ENCODE assay signal across 1 cellular context in the genomic region with DNA sequence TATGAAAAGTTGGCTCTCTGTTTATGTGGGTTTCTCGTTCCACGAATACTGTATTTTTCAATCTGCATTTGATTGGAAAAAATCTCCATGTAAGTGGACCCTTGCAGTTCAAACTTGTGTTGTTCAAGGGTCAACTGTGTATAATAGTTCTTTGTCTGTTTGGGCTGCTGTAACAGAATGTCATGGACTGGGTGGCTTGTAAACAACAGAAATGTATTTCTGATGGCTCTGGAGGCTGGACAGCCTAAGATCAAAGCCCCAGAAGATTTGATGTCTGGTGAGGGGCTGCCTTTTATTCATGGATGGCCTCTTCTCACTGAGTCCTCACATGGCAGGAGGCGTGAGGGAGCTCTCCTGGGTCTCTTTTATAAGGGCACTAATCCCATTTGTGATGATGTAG.
TF ChIP-seq lines count a peak whose summit lies in the region.

No MANE protein-coding gene starts in this region.

TF ChIP-seq in HepG2, 621 proteins besides CTCF, POLR2A, EP300 and RAD21 (continued from another document and continues in another):
- TF ChIP-seq, protein P1, sequence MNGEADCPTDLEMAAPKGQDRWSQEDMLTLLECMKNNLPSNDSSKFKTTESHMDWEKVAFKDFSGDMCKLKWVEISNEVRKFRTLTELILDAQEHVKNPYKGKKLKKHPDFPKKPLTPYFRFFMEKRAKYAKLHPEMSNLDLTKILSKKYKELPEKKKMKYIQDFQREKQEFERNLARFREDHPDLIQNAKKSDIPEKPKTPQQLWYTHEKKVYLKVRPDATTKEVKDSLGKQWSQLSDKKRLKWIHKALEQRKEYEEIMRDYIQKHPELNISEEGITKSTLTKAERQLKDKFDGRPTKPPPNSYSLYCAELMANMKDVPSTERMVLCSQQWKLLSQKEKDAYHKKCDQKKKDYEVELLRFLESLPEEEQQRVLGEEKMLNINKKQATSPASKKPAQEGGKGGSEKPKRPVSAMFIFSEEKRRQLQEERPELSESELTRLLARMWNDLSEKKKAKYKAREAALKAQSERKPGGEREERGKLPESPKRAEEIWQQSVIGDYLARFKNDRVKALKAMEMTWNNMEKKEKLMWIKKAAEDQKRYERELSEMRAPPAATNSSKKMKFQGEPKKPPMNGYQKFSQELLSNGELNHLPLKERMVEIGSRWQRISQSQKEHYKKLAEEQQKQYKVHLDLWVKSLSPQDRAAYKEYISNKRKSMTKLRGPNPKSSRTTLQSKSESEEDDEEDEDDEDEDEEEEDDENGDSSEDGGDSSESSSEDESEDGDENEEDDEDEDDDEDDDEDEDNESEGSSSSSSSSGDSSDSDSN (CRISPR knock-in tag; IDR thresholded peaks at IDR 0.05), result no peak
- TF ChIP-seq ARNTL (CRISPR knock-in tag; IDR thresholded peaks at IDR 0.05), result peak; percentile 93
- TF ChIP-seq ZNF569 (CRISPR knock-in tag; IDR thresholded peaks at IDR 0.05; ENCODE audit: borderline replicate concordance), result no peak
- TF ChIP-seq NFE2L2 (IDR thresholded peaks at IDR 0.05; ENCODE audit: low read length), result no peak
- no peak for TF ChIP-seq MYC (CRISPR knock-in tag; IDR thresholded peaks at IDR 0.05; ENCODE audit: borderline replicate concordance)
- TF ChIP-seq, protein P2, sequence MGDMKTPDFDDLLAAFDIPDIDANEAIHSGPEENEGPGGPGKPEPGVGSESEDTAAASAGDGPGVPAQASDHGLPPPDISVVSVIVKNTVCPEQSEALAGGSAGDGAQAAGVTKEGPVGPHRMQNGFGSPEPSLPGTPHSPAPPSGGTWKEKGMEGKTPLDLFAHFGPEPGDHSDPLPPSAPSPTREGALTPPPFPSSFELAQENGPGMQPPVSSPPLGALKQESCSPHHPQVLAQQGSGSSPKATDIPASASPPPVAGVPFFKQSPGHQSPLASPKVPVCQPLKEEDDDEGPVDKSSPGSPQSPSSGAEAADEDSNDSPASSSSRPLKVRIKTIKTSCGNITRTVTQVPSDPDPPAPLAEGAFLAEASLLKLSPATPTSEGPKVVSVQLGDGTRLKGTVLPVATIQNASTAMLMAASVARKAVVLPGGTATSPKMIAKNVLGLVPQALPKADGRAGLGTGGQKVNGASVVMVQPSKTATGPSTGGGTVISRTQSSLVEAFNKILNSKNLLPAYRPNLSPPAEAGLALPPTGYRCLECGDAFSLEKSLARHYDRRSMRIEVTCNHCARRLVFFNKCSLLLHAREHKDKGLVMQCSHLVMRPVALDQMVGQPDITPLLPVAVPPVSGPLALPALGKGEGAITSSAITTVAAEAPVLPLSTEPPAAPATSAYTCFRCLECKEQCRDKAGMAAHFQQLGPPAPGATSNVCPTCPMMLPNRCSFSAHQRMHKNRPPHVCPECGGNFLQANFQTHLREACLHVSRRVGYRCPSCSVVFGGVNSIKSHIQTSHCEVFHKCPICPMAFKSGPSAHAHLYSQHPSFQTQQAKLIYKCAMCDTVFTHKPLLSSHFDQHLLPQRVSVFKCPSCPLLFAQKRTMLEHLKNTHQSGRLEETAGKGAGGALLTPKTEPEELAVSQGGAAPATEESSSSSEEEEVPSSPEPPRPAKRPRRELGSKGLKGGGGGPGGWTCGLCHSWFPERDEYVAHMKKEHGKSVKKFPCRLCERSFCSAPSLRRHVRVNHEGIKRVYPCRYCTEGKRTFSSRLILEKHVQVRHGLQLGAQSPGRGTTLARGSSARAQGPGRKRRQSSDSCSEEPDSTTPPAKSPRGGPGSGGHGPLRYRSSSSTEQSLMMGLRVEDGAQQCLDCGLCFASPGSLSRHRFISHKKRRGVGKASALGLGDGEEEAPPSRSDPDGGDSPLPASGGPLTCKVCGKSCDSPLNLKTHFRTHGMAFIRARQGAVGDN (CRISPR knock-in tag; IDR thresholded peaks at IDR 0.05), result no peak
- no peak for TF ChIP-seq KLF12 (CRISPR knock-in tag; IDR thresholded peaks at IDR 0.05; ENCODE audit: borderline replicate concordance)
- no peak for TF ChIP-seq ZNF235 (CRISPR knock-in tag; IDR thresholded peaks at IDR 0.05; ENCODE audit: borderline replicate concordance)
- no peak for TF ChIP-seq ZNF382 (CRISPR knock-in tag; IDR thresholded peaks at IDR 0.05; ENCODE audit: borderline replicate concordance)
- TF ChIP-seq, protein P3, sequence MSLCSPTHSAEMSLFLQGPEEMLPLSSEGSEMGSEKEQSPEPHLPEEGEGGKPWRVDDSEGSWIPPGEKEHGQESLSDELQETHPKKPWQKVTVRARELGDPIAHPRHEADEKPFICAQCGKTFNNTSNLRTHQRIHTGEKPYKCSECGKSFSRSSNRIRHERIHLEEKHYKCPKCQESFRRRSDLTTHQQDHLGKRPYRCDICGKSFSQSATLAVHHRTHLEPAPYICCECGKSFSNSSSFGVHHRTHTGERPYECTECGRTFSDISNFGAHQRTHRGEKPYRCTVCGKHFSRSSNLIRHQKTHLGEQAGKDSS (CRISPR knock-in tag; IDR thresholded peaks at IDR 0.05; ENCODE audit: borderline replicate concordance, low read depth), result no peak
- TF ChIP-seq, protein P4, sequence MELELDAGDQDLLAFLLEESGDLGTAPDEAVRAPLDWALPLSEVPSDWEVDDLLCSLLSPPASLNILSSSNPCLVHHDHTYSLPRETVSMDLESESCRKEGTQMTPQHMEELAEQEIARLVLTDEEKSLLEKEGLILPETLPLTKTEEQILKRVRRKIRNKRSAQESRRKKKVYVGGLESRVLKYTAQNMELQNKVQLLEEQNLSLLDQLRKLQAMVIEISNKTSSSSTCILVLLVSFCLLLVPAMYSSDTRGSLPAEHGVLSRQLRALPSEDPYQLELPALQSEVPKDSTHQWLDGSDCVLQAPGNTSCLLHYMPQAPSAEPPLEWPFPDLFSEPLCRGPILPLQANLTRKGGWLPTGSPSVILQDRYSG (CRISPR knock-in tag; IDR thresholded peaks at IDR 0.05), result no peak
- TF ChIP-seq ZNF891 (CRISPR knock-in tag; IDR thresholded peaks at IDR 0.05), result no peak
- TF ChIP-seq TCF7L2 (IDR thresholded peaks at IDR 0.05; ENCODE audit: low read depth, low read length), result no peak; the same call in 1 of the 2 replicates
- TF ChIP-seq, protein P5, sequence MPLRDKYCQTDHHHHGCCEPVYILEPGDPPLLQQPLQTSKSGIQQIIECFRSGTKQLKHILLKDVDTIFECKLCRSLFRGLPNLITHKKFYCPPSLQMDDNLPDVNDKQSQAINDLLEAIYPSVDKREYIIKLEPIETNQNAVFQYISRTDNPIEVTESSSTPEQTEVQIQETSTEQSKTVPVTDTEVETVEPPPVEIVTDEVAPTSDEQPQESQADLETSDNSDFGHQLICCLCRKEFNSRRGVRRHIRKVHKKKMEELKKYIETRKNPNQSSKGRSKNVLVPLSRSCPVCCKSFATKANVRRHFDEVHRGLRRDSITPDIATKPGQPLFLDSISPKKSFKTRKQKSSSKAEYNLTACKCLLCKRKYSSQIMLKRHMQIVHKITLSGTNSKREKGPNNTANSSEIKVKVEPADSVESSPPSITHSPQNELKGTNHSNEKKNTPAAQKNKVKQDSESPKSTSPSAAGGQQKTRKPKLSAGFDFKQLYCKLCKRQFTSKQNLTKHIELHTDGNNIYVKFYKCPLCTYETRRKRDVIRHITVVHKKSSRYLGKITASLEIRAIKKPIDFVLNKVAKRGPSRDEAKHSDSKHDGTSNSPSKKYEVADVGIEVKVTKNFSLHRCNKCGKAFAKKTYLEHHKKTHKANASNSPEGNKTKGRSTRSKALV (CRISPR knock-in tag; IDR thresholded peaks at IDR 0.05), result no peak
- peak; percentile 36; the same call in 1 of the 2 replicates for TF ChIP-seq KAT8 (CRISPR knock-in tag; IDR thresholded peaks at IDR 0.05)
- TF ChIP-seq, protein P6, sequence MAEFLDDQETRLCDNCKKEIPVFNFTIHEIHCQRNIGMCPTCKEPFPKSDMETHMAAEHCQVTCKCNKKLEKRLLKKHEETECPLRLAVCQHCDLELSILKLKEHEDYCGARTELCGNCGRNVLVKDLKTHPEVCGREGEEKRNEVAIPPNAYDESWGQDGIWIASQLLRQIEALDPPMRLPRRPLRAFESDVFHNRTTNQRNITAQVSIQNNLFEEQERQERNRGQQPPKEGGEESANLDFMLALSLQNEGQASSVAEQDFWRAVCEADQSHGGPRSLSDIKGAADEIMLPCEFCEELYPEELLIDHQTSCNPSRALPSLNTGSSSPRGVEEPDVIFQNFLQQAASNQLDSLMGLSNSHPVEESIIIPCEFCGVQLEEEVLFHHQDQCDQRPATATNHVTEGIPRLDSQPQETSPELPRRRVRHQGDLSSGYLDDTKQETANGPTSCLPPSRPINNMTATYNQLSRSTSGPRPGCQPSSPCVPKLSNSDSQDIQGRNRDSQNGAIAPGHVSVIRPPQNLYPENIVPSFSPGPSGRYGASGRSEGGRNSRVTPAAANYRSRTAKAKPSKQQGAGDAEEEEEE (CRISPR knock-in tag; IDR thresholded peaks at IDR 0.05; ENCODE audit: borderline replicate concordance), result no peak
- no peak for TF ChIP-seq RAD51 (IDR thresholded peaks at IDR 0.05; ENCODE audit: borderline replicate concordance)
- no peak for TF ChIP-seq KAT7 (CRISPR knock-in tag; IDR thresholded peaks at IDR 0.05; ENCODE audit: borderline replicate concordance)
- no peak for TF ChIP-seq ZNF17 (CRISPR knock-in tag; IDR thresholded peaks at IDR 0.05)
- TF ChIP-seq, protein P7, sequence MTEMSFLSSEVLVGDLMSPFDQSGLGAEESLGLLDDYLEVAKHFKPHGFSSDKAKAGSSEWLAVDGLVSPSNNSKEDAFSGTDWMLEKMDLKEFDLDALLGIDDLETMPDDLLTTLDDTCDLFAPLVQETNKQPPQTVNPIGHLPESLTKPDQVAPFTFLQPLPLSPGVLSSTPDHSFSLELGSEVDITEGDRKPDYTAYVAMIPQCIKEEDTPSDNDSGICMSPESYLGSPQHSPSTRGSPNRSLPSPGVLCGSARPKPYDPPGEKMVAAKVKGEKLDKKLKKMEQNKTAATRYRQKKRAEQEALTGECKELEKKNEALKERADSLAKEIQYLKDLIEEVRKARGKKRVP (CRISPR knock-in tag; IDR thresholded peaks at IDR 0.05), result peak in 1 of 2 experiments; percentile 69; a peak in 2 of 4 replicates
- TF ChIP-seq, protein P8, sequence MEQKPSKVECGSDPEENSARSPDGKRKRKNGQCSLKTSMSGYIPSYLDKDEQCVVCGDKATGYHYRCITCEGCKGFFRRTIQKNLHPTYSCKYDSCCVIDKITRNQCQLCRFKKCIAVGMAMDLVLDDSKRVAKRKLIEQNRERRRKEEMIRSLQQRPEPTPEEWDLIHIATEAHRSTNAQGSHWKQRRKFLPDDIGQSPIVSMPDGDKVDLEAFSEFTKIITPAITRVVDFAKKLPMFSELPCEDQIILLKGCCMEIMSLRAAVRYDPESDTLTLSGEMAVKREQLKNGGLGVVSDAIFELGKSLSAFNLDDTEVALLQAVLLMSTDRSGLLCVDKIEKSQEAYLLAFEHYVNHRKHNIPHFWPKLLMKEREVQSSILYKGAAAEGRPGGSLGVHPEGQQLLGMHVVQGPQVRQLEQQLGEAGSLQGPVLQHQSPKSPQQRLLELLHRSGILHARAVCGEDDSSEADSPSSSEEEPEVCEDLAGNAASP (CRISPR knock-in tag; IDR thresholded peaks at IDR 0.05; ENCODE audit: borderline replicate concordance), result peak; percentile 37; the same call in 1 of the 2 replicates
- peak; percentile 56 for TF ChIP-seq SOX13 (IDR thresholded peaks at IDR 0.05)
- TF ChIP-seq SOX13 (CRISPR knock-in tag; conservative IDR thresholded peaks at IDR 0.05 in 1 of 2, IDR thresholded peaks at IDR 0.05 in 1 of 2), result peak in 1 of 2 experiments; percentile 86; a peak in 2 of 4 replicates
- TF ChIP-seq GFI1 (CRISPR knock-in tag; IDR thresholded peaks at IDR 0.05; ENCODE audit: borderline replicate concordance), result no peak
- TF ChIP-seq, protein P9, sequence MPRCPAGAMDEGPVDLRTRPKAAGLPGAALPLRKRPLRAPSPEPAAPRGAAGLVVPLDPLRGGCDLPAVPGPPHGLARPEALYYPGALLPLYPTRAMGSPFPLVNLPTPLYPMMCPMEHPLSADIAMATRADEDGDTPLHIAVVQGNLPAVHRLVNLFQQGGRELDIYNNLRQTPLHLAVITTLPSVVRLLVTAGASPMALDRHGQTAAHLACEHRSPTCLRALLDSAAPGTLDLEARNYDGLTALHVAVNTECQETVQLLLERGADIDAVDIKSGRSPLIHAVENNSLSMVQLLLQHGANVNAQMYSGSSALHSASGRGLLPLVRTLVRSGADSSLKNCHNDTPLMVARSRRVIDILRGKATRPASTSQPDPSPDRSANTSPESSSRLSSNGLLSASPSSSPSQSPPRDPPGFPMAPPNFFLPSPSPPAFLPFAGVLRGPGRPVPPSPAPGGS (CRISPR knock-in tag; IDR thresholded peaks at IDR 0.05), result no peak
- TF ChIP-seq MIXL1 (CRISPR knock-in tag; IDR thresholded peaks at IDR 0.05), result no peak
- TF ChIP-seq, protein P10, sequence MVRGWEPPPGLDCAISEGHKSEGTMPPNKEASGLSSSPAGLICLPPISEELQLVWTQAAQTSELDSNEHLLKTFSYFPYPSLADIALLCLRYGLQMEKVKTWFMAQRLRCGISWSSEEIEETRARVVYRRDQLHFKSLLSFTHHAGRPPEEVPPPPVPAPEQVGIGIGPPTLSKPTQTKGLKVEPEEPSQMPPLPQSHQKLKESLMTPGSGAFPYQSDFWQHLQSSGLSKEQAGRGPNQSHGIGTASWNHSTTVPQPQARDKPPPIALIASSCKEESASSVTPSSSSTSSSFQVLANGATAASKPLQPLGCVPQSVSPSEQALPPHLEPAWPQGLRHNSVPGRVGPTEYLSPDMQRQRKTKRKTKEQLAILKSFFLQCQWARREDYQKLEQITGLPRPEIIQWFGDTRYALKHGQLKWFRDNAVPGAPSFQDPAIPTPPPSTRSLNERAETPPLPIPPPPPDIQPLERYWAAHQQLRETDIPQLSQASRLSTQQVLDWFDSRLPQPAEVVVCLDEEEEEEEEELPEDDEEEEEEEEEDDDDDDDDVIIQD (CRISPR knock-in tag; IDR thresholded peaks at IDR 0.05; ENCODE audit: low read depth), result 0 out of 2 replicates have a peak, but pooled peaks have one; percentile 40
- TF ChIP-seq ZNF879 (CRISPR knock-in tag; IDR thresholded peaks at IDR 0.05), result no peak
- TF ChIP-seq MLLT10 (CRISPR knock-in tag; IDR thresholded peaks at IDR 0.05), result no peak
- no peak for TF ChIP-seq MBNL3 (CRISPR knock-in tag; conservative IDR thresholded peaks at IDR 0.05)
- TF ChIP-seq MIER2 (CRISPR knock-in tag; IDR thresholded peaks at IDR 0.05), result no peak
- no peak for TF ChIP-seq NR2F1 (CRISPR knock-in tag; IDR thresholded peaks at IDR 0.05)
